ENCODE assay signal across 8 cellular contexts in genomic region chr15:40405501-40406381, GRCh38. TPM values are rescaled to one million over a fixed set of nuclear protein-coding genes. Genes with fewer than 3 reads are reported as not detected.
DNase-seq lines count a peak whose midpoint lies in the region; ATAC-seq and TF ChIP-seq lines count a peak whose summit lies in the region.

IVD (plus strand) TSS chr15:40405795; CDS start chr15:40405828, 33 bp downstream.

- POLR2A ChIA-PET in A673 (lab: Charles Lee; ENCODE audit: low non-redundant PET) = no interaction called here

- in situ Hi-C loops in mammary epithelial cell (cut with MboI; ENCODE audit: low sequenced_read_pairs in 2 of 2) = no loop called here

- peaks cover 22% of the 10 kb centered on the region for H3K36me3 ChIP-seq in A673 (ENCODE audit: insufficient read depth, low read length, poor library complexity, severe bottlenecking)
- H3K36me3 ChIP-seq in WERI-Rb-1 = peaks cover 23% of the 10 kb centered on the region
- peaks cover 9% of the 10 kb centered on the region for H3K36me3 ChIP-seq in mammary epithelial cell (ENCODE audit: insufficient read depth, low read length)
- H3K36me3 ChIP-seq in iPS-20b (ENCODE audit: insufficient read depth, low read depth, low read length) = peaks cover 35% of the 10 kb centered on the region

- intact Hi-C loops in A673 (cut with micrococcal nuclease; ENCODE audit: unreplicated experiment) = no loop called here
- intact Hi-C loops in mammary epithelial cell (cut with micrococcal nuclease) = loop anchor here (1.0 kb wide), 2 partner anchors 25 to 37 kb away; no protein-coding TSS in a partner anchor

- no peak for TF ChIP-seq CTCF in A673 (conservative IDR thresholded peaks at IDR 0.05; ENCODE audit: low read depth, low read length)
- TF ChIP-seq CTCF in WERI-Rb-1 (IDR thresholded peaks at IDR 0.05; ENCODE audit: low read depth, low read length) = no peak
- no peak for TF ChIP-seq CTCF in mammary epithelial cell (conservative IDR thresholded peaks at IDR 0.05 in 1 of 2, IDR thresholded peaks at IDR 0.05 in 1 of 2; ENCODE audit: extremely low read depth in 1 of 2, insufficient read depth in 1 of 2, low read depth in 1 of 2, low read length in 2 of 2)

- BruUV-seq in A673 (replicated peaks; lab: Mats Ljungman, UMichigan) (no TSS peak), mammary epithelial cell (replicated peaks; lab: Mats Ljungman, UMichigan) (TSS peak; percentile 47)

- H4K20me1 ChIP-seq in mammary epithelial cell (ENCODE audit: insufficient read depth, low read length) = no peaks in the 10 kb centered on the region

- peaks cover 19% of the 10 kb centered on the region for H3K79me2 ChIP-seq in mammary epithelial cell (ENCODE audit: insufficient read depth, low read length)

- H3K4me3 ChIP-seq in A673 (ENCODE audit: low read depth, low read length, poor library complexity, severe bottlenecking) (peak within 1 kb of the TSS; percentile 86), WERI-Rb-1 (ENCODE audit: low read depth, low read length) (peak within 1 kb of the TSS; percentile 82), mammary epithelial cell (replicated peaks in 1 of 3; ENCODE audit: insufficient read depth in 1 of 3, low read depth in 2 of 3, low read length in 3 of 3) (peak within 1 kb of the TSS; percentile 54 to 76 (median 66)), iPS-20b (ENCODE audit: low read length) (peak within 1 kb of the TSS; percentile 94), skin epidermis (peak within 1 kb of the TSS; percentile 47 to 79 (median 61))

- peak; percentile 90 for ATAC-seq in GM18868 (IDR thresholded peaks at IDR 0.05; ENCODE audit: unreplicated experiment)
- peak; percentile 76 for ATAC-seq in HG03135 (IDR thresholded peaks at IDR 0.05; ENCODE audit: unreplicated experiment)

- CTCF ChIA-PET in A673 (lab: Charles Lee) = interaction anchor here (0.7 kb wide), 1 partner anchor 126 kb away, joined by 7 read pairs; no protein-coding TSS in a partner anchor
- CTCF ChIA-PET in mammary epithelial cell (lab: Charles Lee; ENCODE audit: low non-redundant PET) = interaction anchor here (0.7 kb wide), 1 partner anchor 61 kb away, joined by 6 read pairs; no protein-coding TSS in a partner anchor

- H3K9me3 ChIP-seq in A673 (ENCODE audit: low read depth, low read length, poor library complexity, severe bottlenecking) (no peaks in the 10 kb centered on the region), WERI-Rb-1 (ENCODE audit: severe bottlenecking) (no peaks in the 10 kb centered on the region), mammary epithelial cell (replicated peaks; ENCODE audit: insufficient read depth, low read length) (no peaks in the 10 kb centered on the region), iPS-20b (ENCODE audit: insufficient read depth, low read depth, low read length) (no peaks in the 10 kb centered on the region)

- WGBS in mammary epithelial cell (ENCODE audit: low coverage, missing lambda C conversion rate) = 3% methylated on average over 43 of the region's 54 CpGs

- peak within 1 kb of the TSS; percentile 98 for H3K4me2 ChIP-seq in mammary epithelial cell (ENCODE audit: insufficient read depth, low read depth, low read length)

- H3K27ac ChIP-seq in A673 (ENCODE audit: low read depth, low read length, poor library complexity, severe bottlenecking) (peak within 1 kb of the TSS; percentile 69), WERI-Rb-1 (peak within 1 kb of the TSS; percentile 72), mammary epithelial cell (ENCODE audit: insufficient read depth, low read depth, low read length) (peak within 1 kb of the TSS; percentile 39), iPS-20b (ENCODE audit: low read length) (peak within 1 kb of the TSS; percentile 86), skin epidermis (peak within 1 kb of the TSS; percentile 1 to 85 (median 72))

- peak; percentile 95 for DNase-seq in A673 (ENCODE audit: low spot score)
- DNase-seq in NCI-H2227 (lab: John Stamatoyannopoulos, UW; ENCODE audit: unreplicated experiment) = peak; percentile 94
- peak; percentile 96 for DNase-seq in WERI-Rb-1
- peak; percentile 93 for DNase-seq in mammary epithelial cell

- dilution Hi-C loops in mammary epithelial cell (cut with HindIII; ENCODE audit: low sequenced_read_pairs) = loop anchor here (5.0 kb wide), 2 partner anchors 47 to 188 kb away; no protein-coding TSS in a partner anchor

- H3K27me3 ChIP-seq in A673 (replicated peaks; ENCODE audit: insufficient read depth, low read depth, low read length, poor library complexity) = no peaks in the 10 kb centered on the region
- no peaks in the 10 kb centered on the region for H3K27me3 ChIP-seq in WERI-Rb-1 (ENCODE audit: insufficient read depth, low read depth, severe bottlenecking)
- H3K27me3 ChIP-seq in mammary epithelial cell (ENCODE audit: insufficient read depth, low read length) = no peaks in the 10 kb centered on the region
- H3K27me3 ChIP-seq in iPS-20b (ENCODE audit: insufficient read depth, low read length) = no peaks in the 10 kb centered on the region

- H3K9ac ChIP-seq in mammary epithelial cell (ENCODE audit: insufficient read depth, low read length) = peak within 1 kb of the TSS; percentile 56
- H3K9ac ChIP-seq in iPS-20b (ENCODE audit: low read depth, low read length) = peak within 1 kb of the TSS; percentile 91

- peaks cover 10% of the 10 kb centered on the region for H3K4me1 ChIP-seq in A673 (ENCODE audit: insufficient read depth, low read length, poor library complexity, severe bottlenecking)
- H3K4me1 ChIP-seq in mammary epithelial cell (ENCODE audit: insufficient read depth, low read length) = peaks cover 14% of the 10 kb centered on the region
- peaks cover 6% of the 10 kb centered on the region; the same call in 1 of the 2 replicates for H3K4me1 ChIP-seq in iPS-20b (ENCODE audit: insufficient read depth, low read length)

- H2AFZ ChIP-seq in mammary epithelial cell (ENCODE audit: low read depth, low read length) = peak within 1 kb of the TSS; percentile 88

RNA-seq across cellular contexts. Expression of gene IVD, which starts in this region (rescaled TPM):
- 51.8 and 62.0 TPM in 2 replicates for total RNA-seq in A673 (2021)
- total RNA-seq in mammary epithelial cell = 10 to 100 TPM; 40.3 to 44.3 TPM
- polyA plus RNA-seq in mammary epithelial cell = 41.1 TPM
- polyA minus RNA-seq in mammary epithelial cell = 96.7 TPM

Comparison
In these comparisons a context has a peak if more than half of its experiments do, and no peak if none do; other contexts are left out.
1. Peak in every context shown above with its lines: DNase-seq, ATAC-seq, H3K4me3 ChIP-seq and H3K27ac ChIP-seq.